27 cellular contexts compared by ENCODE assay signal in the genomic region with DNA sequence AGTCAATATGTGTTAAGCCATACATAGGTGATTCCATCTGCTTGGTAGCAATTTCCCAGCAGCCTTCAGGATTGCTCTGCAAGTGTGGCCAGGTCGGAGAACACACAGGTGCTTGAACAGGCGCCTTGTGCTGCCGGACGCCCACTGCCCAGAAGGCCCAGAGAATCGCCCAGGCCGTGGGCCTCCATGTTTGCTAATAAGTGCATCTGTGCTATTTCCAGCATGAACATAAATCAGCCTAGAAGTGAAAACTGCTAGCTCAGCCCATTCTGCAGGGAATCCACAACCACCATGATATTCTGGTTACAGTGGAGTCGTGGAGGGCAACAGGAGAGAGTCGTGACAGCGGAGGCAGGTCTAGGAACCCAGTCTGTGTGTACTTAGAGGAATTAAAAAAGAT.
"Had no signal": no experiment of that assay in that cellular context is flagged by ENCODE, and none has a peak within 500 bp of the region (broad histone marks: within the 10 kb centered on the region; RNA-seq: fewer than 3 reads in every experiment).

No MANE protein-coding gene starts in this region.

- H3K36me3 Mint-ChIP-seq: activated naive CD8-positive, alpha-beta T cell; naive thymus-derived CD4-positive, alpha-beta T cell had no signal

- H3K36me3 ChIP-seq: cardiac muscle cell, gastroesophageal sphincter, neural progenitor cell, spleen, upper lobe of left lung had no signal

- H3K27ac Mint-ChIP-seq: activated naive CD8-positive, alpha-beta T cell; activated T-cell treated with anti-CD3 and anti-CD28 coated beads, Interleukin-2, amount 50 U/mL, for 72 hours; naive thymus-derived CD4-positive, alpha-beta T cell; neural progenitor cell; T-helper 1 cell treated with Interleukin-12 subunit alpha and Interleukin-12 subunit beta and Interleukin-4 antibody, amounts not matched to agents 30 μg/mL and 1 μg/mL, for 36 hours had no signal

- ATAC-seq: activated T-cell treated with anti-CD3 and anti-CD28 coated beads, Interleukin-2, amount 50 U/mL, for 72 hours; body of pancreas; naive thymus-derived CD4-positive, alpha-beta T cell had no signal

- H3K9me3 ChIP-seq: body of pancreas, gastroesophageal sphincter, spleen, upper lobe of left lung had no signal

- H3K27me3 ChIP-seq: body of pancreas, cardiac muscle cell, dorsolateral prefrontal cortex, gastroesophageal sphincter, neural progenitor cell, spleen, upper lobe of left lung had no signal

- H3K27ac ChIP-seq: body of pancreas, cardiac muscle cell, neural progenitor cell, spleen, upper lobe of left lung, VCaP had no signal

- H3K4me3 Mint-ChIP-seq: activated naive CD8-positive, alpha-beta T cell; activated T-cell treated with anti-CD3 and anti-CD28 coated beads, Interleukin-2, amount 50 U/mL, for 72 hours; naive thymus-derived CD4-positive, alpha-beta T cell; neural progenitor cell; T-helper 1 cell treated with Interleukin-12 subunit alpha and Interleukin-12 subunit beta and Interleukin-4 antibody, amounts not matched to agents 30 μg/mL and 1 μg/mL, for 36 hours had no signal

- H3K4me1 ChIP-seq: gastroesophageal sphincter, spleen had no signal

- H3K9me3 Mint-ChIP-seq: neural progenitor cell; T-helper 1 cell treated with Interleukin-12 subunit alpha and Interleukin-12 subunit beta and Interleukin-4 antibody, amounts not matched to agents 30 μg/mL and 1 μg/mL, for 36 hours had no signal

- H3K4me3 ChIP-seq: body of pancreas, cardiac muscle cell, coronary artery, dorsolateral prefrontal cortex, gastroesophageal sphincter, neural progenitor cell, spleen, upper lobe of left lung had no signal

- H3K27me3 Mint-ChIP-seq: activated naive CD8-positive, alpha-beta T cell had no signal

- DNase-seq: activated CD4-positive, alpha-beta T cell treated with anti-CD3 and anti-CD28 coated beads for 4 hours; activated CD4-positive, alpha-beta T cell treated with anti-CD3 and anti-CD28 coated beads, Interleukin-2, amount 50 U/mL, for 4 hours; activated naive CD4-positive, alpha-beta T cell; activated T-cell treated with anti-CD3 and anti-CD28 coated beads for 4 hours; activated T-cell treated with anti-CD3 and anti-CD28 coated beads, Interleukin-2, amount 50 U/mL, for 72 hours; aorta; body of pancreas; cerebellar nuclear complex; dorsolateral prefrontal cortex; effector memory CD4-positive, alpha-beta T cell; erythroblast; hippocampal formation; left cardiac atrium; midbrain; naive thymus-derived CD4-positive, alpha-beta T cell; occipital lobe; spleen; stimulated activated naive CD4-positive, alpha-beta T cell; T-helper 9 cell; upper lobe of left lung had no signal
